17 cellular contexts compared by ENCODE assay signal in the genomic region with DNA sequence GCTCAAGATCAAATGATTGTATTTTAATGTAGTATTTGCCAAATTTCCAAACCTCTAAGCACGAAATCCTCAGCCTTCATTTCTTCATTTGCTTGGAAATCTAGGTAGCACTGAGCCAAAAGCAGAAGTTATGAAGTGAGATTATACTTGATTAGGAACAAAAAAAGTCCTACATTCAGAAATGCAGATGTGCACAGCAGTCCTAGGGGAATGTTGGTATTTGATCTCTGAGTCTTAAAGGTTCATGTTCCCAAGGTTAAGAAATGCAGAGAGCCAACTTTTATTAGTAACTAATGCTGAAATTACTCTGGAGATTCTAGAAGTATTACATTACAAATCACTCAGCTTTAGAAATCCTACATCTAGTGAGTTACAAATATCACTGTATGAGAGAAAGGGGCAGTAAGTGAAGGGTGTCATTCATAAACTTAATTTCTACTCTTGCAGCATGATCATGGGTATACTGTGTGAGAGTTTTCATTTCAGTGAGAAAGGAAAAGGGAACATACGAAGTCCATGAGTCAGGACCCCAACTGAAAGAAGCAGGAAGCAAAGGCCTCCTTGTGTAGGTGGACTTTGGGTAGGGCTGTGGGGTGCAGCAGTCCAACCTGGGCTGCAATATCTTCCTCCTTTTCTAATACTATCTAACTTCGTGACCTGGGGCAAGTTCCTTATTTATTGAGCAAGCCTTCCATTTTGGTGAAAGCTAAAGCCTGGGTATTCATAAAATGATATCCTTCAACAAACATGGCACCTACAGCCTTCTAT.
DNase-seq lines count a peak whose midpoint lies in the region; ATAC-seq, FAIRE-seq and TF ChIP-seq lines count a peak whose summit lies in the region.
"Had no signal": no experiment of that assay in that cellular context is flagged by ENCODE, and none has a peak within 500 bp of the region (broad histone marks: within the 10 kb centered on the region; RNA-seq: fewer than 3 reads in every experiment).

No MANE protein-coding gene starts in this region.

- H3K4me3 ChIP-seq in A549 (no peak overlapping the region), fibroblast of mammary gland (ENCODE audit: control insufficient read depth, low read depth, low read length) (no peak overlapping the region)
- H3K4me3 ChIP-seq: GM12878 had no signal

- CTCF ChIA-PET in A549 (lab: Yijun Ruan, JAX) = no interaction called here

- 75% methylated on average over 3 of the region's 3 CpGs for WGBS in A549 (ENCODE audit: missing lambda C conversion rate)

- no peaks in the 10 kb centered on the region for H3K9me3 ChIP-seq in A549

- no peak for TF ChIP-seq POLR2A in A549 (IDR thresholded peaks at IDR 0.05; ENCODE audit: low read length)

- TF ChIP-seq RAD21 in A549 (conservative IDR thresholded peaks at IDR 0.05 in 1 of 2, IDR thresholded peaks at IDR 0.05 in 1 of 2) = no peak

- no peaks in the 10 kb centered on the region for H3K4me1 ChIP-seq in A549

- POLR2A ChIA-PET in A549 (lab: Yijun Ruan, JAX) = no interaction called here

- no peak for TF ChIP-seq EP300 in A549 (IDR thresholded peaks at IDR 0.05)

- FAIRE-seq in A549 (lab: Jason Lieb, UNC) = peak; percentile 61
- FAIRE-seq: GM12878, GM19239 had no signal

- DNase-seq in A549 (ENCODE audit: low read depth in 1 of 2, low spot score in 1 of 2) = no peak
- DNase-seq in NOMO-1 treated with DMSO at 0.1 percent for 48 hours (lab: John Stamatoyannopoulos, UW; ENCODE audit: unreplicated experiment) = peak; percentile 43
- DNase-seq in fibroblast of mammary gland (ENCODE audit: low read depth) = peak; percentile 67
- no peak for DNase-seq in sciatic nerve (ENCODE audit: low spot score)
- DNase-seq in SW 1271 (lab: John Stamatoyannopoulos, UW) = no peak
- no peak for DNase-seq in SK-N-DZ (ENCODE audit: low spot score)
- no peak for DNase-seq in SHP77 (lab: John Stamatoyannopoulos, UW)
- DNase-seq: Calu3; DMS79; NCI-H1694; NCI-H2107; NCI-H345; NCI-H526 treated with DMSO at 0.1 percent for 48 hours; NK-92 treated with Interleukin-12 subunit alpha and Interleukin-12 subunit beta, amount 100 ng/mL, for 24 hours; SHP77 treated with DMSO at 0.1 percent for 48 hours had no signal

- H3K4me2 ChIP-seq in A549 = no peak overlapping the region

- no peak overlapping the region for H3K27ac ChIP-seq in A549

- intact Hi-C loops in sciatic nerve (cut with DNase I) = no loop called here

- TF ChIP-seq CTCF in A549 (IDR thresholded peaks at IDR 0.05) (no peak), fibroblast of mammary gland (conservative IDR thresholded peaks at IDR 0.05; ENCODE audit: control insufficient read depth, insufficient read depth, low read depth, low read length) (no peak)

- ATAC-seq in A549 (no peak), sciatic nerve (peak; percentile 69)
- ATAC-seq: GM12878 had no signal

TF ChIP-seq in A549, 52 proteins besides CTCF, POLR2A, EP300 and RAD21:
- TF ChIP-seq GATA3 (IDR thresholded peaks at IDR 0.05; ENCODE audit: borderline replicate concordance) (no peak), NPAS2 (CRISPR knock-in tag; IDR thresholded peaks at IDR 0.05; ENCODE audit: borderline replicate concordance) (no peak), HEYL (CRISPR knock-in tag; IDR thresholded peaks at IDR 0.05) (no peak), TP53 (CRISPR knock-in tag; IDR thresholded peaks at IDR 0.05) (no peak), ESRRA (IDR thresholded peaks at IDR 0.05; ENCODE audit: borderline replicate concordance, low read length) (no peak), MAZ (IDR thresholded peaks at IDR 0.05; ENCODE audit: borderline replicate concordance, low read depth, low read length) (no peak), NFE2L2 (conservative IDR thresholded peaks at IDR 0.05; ENCODE audit: low read length) (no peak), KDM5A (IDR thresholded peaks at IDR 0.05) (no peak), SREBF2 (IDR thresholded peaks at IDR 0.05) (no peak), SMC3 (IDR thresholded peaks at IDR 0.05) (no peak), CBX8 (IDR thresholded peaks at IDR 0.05) (no peak)
- TF ChIP-seq, protein P1, sequence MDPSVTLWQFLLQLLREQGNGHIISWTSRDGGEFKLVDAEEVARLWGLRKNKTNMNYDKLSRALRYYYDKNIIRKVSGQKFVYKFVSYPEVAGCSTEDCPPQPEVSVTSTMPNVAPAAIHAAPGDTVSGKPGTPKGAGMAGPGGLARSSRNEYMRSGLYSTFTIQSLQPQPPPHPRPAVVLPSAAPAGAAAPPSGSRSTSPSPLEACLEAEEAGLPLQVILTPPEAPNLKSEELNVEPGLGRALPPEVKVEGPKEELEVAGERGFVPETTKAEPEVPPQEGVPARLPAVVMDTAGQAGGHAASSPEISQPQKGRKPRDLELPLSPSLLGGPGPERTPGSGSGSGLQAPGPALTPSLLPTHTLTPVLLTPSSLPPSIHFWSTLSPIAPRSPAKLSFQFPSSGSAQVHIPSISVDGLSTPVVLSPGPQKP (IDR thresholded peaks at IDR 0.05; ENCODE audit: low read depth, low read length) = no peak

Comparison
In these comparisons a context has a peak if more than half of its experiments do, and no peak if none do; other contexts are left out.
1. DNase-seq: peak in NOMO-1 treated with DMSO at 0.1 percent for 48 hours (single experiment) and fibroblast of mammary gland (single experiment); none in A549 (0 of 2), sciatic nerve (single experiment), SW 1271 (0 of 2), SK-N-DZ (single experiment) and SHP77 (0 of 2).